ENCODE assay signal across 9 cellular contexts in genomic region chr7:22672892-22673637, GRCh38. TPM values are rescaled to one million over a fixed set of nuclear protein-coding genes. Genes with fewer than 3 reads are reported as not detected.
A peak's percentile ranks its signal among the peaks of the same experiment; 100 is the strongest.
DNase-seq lines count a peak whose midpoint lies in the region; ATAC-seq and TF ChIP-seq lines count a peak whose summit lies in the region.
"Had no signal": no experiment of that assay in that cellular context is flagged by ENCODE, and none has a peak within 500 bp of the region (broad histone marks: within the 10 kb centered on the region; RNA-seq: fewer than 3 reads in every experiment).

No MANE protein-coding gene starts in this region.

- H3K4me1 Mint-ChIP-seq in endothelial cell (ENCODE audit: unreplicated experiment) = peaks cover 47% of the 10 kb centered on the region

- DNase-seq in endothelial cell (ENCODE audit: low spot score) = no peak
- no peak for DNase-seq in Ammon's horn (ENCODE audit: low spot score)
- DNase-seq in SW480 (ENCODE audit: low spot score) = no peak
- no peak for DNase-seq in DMS 273 (lab: John Stamatoyannopoulos, UW; ENCODE audit: unreplicated experiment)
- no peak for DNase-seq in DMS 273 treated with DMSO at 0.1 percent for 48 hours (lab: John Stamatoyannopoulos, UW)
- DNase-seq: left ventricle myocardium inferior had no signal

- ATAC-seq in GM18519 (IDR thresholded peaks at IDR 0.05; ENCODE audit: low FRiP score, unreplicated experiment) (peak; percentile 60), GM21619 (IDR thresholded peaks at IDR 0.05; ENCODE audit: unreplicated experiment) (peak; percentile 84), HG03571 (IDR thresholded peaks at IDR 0.05; ENCODE audit: unreplicated experiment) (peak; percentile 83)

- TF ChIP-seq CTCF in endothelial cell (IDR thresholded peaks at IDR 0.05; ENCODE audit: unreplicated experiment) = no peak

- no peaks in the 10 kb centered on the region for H3K27me3 Mint-ChIP-seq in endothelial cell (ENCODE audit: unreplicated experiment)

- H3K9me3 Mint-ChIP-seq in endothelial cell (ENCODE audit: unreplicated experiment) = no peaks in the 10 kb centered on the region

- H3K36me3 Mint-ChIP-seq in endothelial cell (ENCODE audit: low read depth, unreplicated experiment) = no peaks in the 10 kb centered on the region

- H3K4me3 Mint-ChIP-seq in endothelial cell (ENCODE audit: unreplicated experiment) = peak overlapping the region; percentile 35

- peak overlapping the region; percentile 55 for H3K27ac Mint-ChIP-seq in endothelial cell (ENCODE audit: unreplicated experiment)

RNA-seq across cellular contexts. Expression of gene IL6, which starts 53.9 kb away (rescaled TPM):
- not detected for total RNA-seq in endothelial cell (ENCODE audit: unreplicated experiment)
